Comparison of ENCODE assay signal across 14 cellular contexts in the genomic region with DNA sequence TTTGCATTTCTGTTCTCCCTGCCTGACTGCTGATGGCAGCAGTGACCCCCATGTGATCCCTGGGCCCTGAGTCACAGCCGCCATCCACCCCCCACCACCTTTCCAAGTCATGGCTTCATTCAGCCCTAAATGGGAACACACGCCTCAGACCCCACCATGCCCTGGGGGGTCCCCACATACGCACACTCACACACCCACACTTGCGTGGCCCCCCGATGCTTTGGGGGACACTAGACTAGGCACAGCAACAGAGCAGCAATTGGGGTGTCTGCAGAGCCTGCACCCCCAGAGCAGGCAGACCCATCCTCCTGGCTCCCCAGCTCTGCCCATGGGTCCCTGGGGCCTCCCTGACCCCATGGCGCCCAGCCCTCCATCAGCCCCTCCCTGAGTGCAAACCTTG. TPM values are rescaled to one million over a fixed set of nuclear protein-coding genes. Genes with fewer than 3 reads are reported as not detected.
"Had no signal": no experiment of that assay in that cellular context is flagged by ENCODE, and none has a peak within 500 bp of the region (broad histone marks: within the 10 kb centered on the region; RNA-seq: fewer than 3 reads in every experiment).

No MANE protein-coding gene starts in this region.

- H3K27me3 ChIP-seq: thyroid gland had no signal

- H3K4me3 Mint-ChIP-seq: activated T-helper 1 cell treated with anti-CD3 and anti-CD28 coated beads, Interleukin-12 subunit alpha, Interleukin-12 subunit beta, Interleukin-2, Interleukin-4 antibody, amounts not matched to agents 30 ng/mL and 10 ng/mL and 1 ng/mL, durations not matched to agents 14 hours and 24 hours and 36 hours had no signal

- H3K27ac ChIP-seq: epithelial cell of prostate, parathyroid adenoma, thyroid gland had no signal

- H3K9me3 ChIP-seq: thyroid gland had no signal

- DNase-seq: activated CD4-positive, alpha-beta T cell treated with anti-CD3 and anti-CD28 coated beads, Interleukin-2, amount 50 U/mL, for 1 hour; activated naive CD4-positive, alpha-beta T cell treated with Interleukin-2 at 50 U/mL for 16 hours; caudate nucleus; cortex of kidney; effector CD8-positive, alpha-beta T cell; hypothalamus; kidney glomerular epithelial cell; mesendoderm; small intestine; thyroid gland had no signal

- H3K4me3 ChIP-seq: thyroid gland had no signal

RNA-seq across cellular contexts. Expression of a gene that starts 46.0 kb away (rescaled TPM):
- total RNA-seq: activated T-helper 1 cell treated with anti-CD3 and anti-CD28 coated beads, Interleukin-12 subunit alpha, Interleukin-12 subunit beta, Interleukin-2, Interleukin-4 antibody, amounts not matched to agents 30 ng/mL and 10 ng/mL and 1 ng/mL, durations not matched to agents 14 hours and 24 hours and 36 hours; renal cortical epithelial cell had no signal

RNA-seq across cellular contexts. Expression of a gene that starts 57.4 kb away (rescaled TPM):
- total RNA-seq: activated T-helper 1 cell treated with anti-CD3 and anti-CD28 coated beads, Interleukin-12 subunit alpha, Interleukin-12 subunit beta, Interleukin-2, Interleukin-4 antibody, amounts not matched to agents 30 ng/mL and 10 ng/mL and 1 ng/mL, durations not matched to agents 14 hours and 24 hours and 36 hours had no signal
